ENCODE assay signal across 26 cellular contexts in the genomic region with DNA sequence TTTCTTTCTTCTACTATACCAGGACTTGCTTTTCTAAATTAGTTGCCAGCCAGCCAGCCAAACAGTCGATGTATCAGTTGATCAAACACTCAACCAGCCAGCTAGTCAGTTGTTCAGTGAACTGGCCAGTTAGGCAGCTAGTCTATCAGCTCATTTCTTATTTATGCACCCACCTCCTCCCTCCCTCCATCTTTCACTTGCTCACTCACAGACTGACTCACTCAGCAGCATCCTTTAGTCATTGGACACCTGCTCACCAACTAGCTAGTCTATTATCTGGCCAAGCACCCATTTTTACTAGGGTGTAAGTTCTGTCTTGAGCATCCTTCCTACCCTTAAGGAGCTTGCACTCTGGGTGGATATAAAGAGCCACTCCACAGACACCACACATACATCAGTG. TPM values are rescaled to one million over a fixed set of nuclear protein-coding genes. Genes with fewer than 3 reads are reported as not detected.
"Had no signal": no experiment of that assay in that cellular context is flagged by ENCODE, and none has a peak within 500 bp of the region (broad histone marks: within the 10 kb centered on the region; RNA-seq: fewer than 3 reads in every experiment).

No MANE protein-coding gene starts in this region.

- ATAC-seq: gastrocnemius medialis; heart right ventricle; left cardiac atrium; left ventricle myocardium superior; psoas muscle; right lobe of liver; stimulated activated effector memory CD8-positive, alpha-beta T cell treated with anti-CD3 and anti-CD28 coated beads, Interleukin-12 subunit alpha, Interleukin-12 subunit beta, amount 100 ng/mL, for 72 hours; stimulated activated naive CD8-positive, alpha-beta T cell treated with anti-CD3 and anti-CD28 coated beads, Interleukin-15, Interleukin-2, amounts not matched to agents 100 U/mL and 50 U/mL, for 24 hours; upper lobe of right lung had no signal

- H3K27me3 ChIP-seq: gastrocnemius medialis, right lobe of liver, upper lobe of right lung had no signal

- H3K36me3 ChIP-seq: gastrocnemius medialis, heart right ventricle, right lobe of liver, tibial artery, upper lobe of right lung had no signal

- H2AFZ ChIP-seq: parathyroid adenoma had no signal

- DNase-seq: cerebellar nuclear complex; dermis blood vessel endothelial cell; endodermal cell; gastrocnemius medialis; heart right ventricle; hypothalamus; islet precursor cell; left cardiac atrium; left ventricle myocardium superior; mesendoderm; naive B cell; occipital lobe; psoas muscle; retina; right lobe of liver; stimulated activated CD4-positive, alpha-beta T cell treated with anti-CD3 and anti-CD28 coated beads, Interleukin-4, amount 100 ng/mL, for 1 hour; stimulated activated CD8-positive, alpha-beta memory T cell treated with anti-CD3 and anti-CD28 coated beads, Interleukin-4, amount 100 ng/mL, for 48 hours; stimulated activated naive CD8-positive, alpha-beta T cell treated with anti-CD3 and anti-CD28 coated beads, Interleukin-15, Interleukin-2, amounts not matched to agents 100 U/mL and 50 U/mL, for 24 hours; tibial artery; upper lobe of right lung had no signal

- H3K4me1 ChIP-seq: gastrocnemius medialis, heart right ventricle, parathyroid adenoma, psoas muscle, right lobe of liver, tibial artery, upper lobe of right lung had no signal

- H3K79me2 ChIP-seq: parathyroid adenoma had no signal

- H3K4me3 ChIP-seq: gastrocnemius medialis, heart right ventricle, lung, psoas muscle, right lobe of liver, tibial artery, upper lobe of right lung had no signal

- H3K9ac ChIP-seq: parathyroid adenoma had no signal

- H3K9me3 ChIP-seq: gastrocnemius medialis, psoas muscle, right lobe of liver, tibial artery, upper lobe of right lung had no signal

- H3K27ac ChIP-seq: gastrocnemius medialis, heart right ventricle, parathyroid adenoma, psoas muscle, right lobe of liver, tibial artery, upper lobe of right lung had no signal

RNA-seq across cellular contexts. Expression of gene SPRR4, which starts 5.9 kb away (rescaled TPM):
- total RNA-seq: dermis blood vessel endothelial cell, endodermal cell, endothelial cell of umbilical vein, fibroblast of lung, gastrocnemius medialis, heart right ventricle, left cardiac atrium, left ventricle myocardium superior, lung, occipital lobe, psoas muscle, right lobe of liver, temporal lobe, upper lobe of right lung had no signal
- polyA plus RNA-seq: endothelial cell of umbilical vein, fibroblast of lung, heart right ventricle, lung, psoas muscle had no signal

RNA-seq across cellular contexts. Expression of gene SPRR5, which starts 17.5 kb away (rescaled TPM):
- total RNA-seq: dermis blood vessel endothelial cell, endodermal cell, endothelial cell of umbilical vein, fibroblast of lung, gastrocnemius medialis, heart right ventricle, left cardiac atrium, left ventricle myocardium superior, lung, occipital lobe, psoas muscle, right lobe of liver, temporal lobe, upper lobe of right lung had no signal
- polyA plus RNA-seq: endothelial cell of umbilical vein, fibroblast of lung, heart right ventricle, psoas muscle had no signal

RNA-seq across cellular contexts. Expression of gene SPRR1A, which starts 19.3 kb away (rescaled TPM):
- total RNA-seq: dermis blood vessel endothelial cell, endodermal cell, endothelial cell of umbilical vein, fibroblast of lung, gastrocnemius medialis, heart right ventricle, left cardiac atrium, left ventricle myocardium superior, lung, occipital lobe, psoas muscle, right lobe of liver, temporal lobe, upper lobe of right lung had no signal
- polyA plus RNA-seq: endothelial cell of umbilical vein, fibroblast of lung, heart right ventricle, lung, psoas muscle had no signal

RNA-seq across cellular contexts. Expression of gene SPRR3, which starts 37.0 kb away (rescaled TPM):
- total RNA-seq: dermis blood vessel endothelial cell, endodermal cell, endothelial cell of umbilical vein, fibroblast of lung, gastrocnemius medialis, heart right ventricle, left cardiac atrium, left ventricle myocardium superior, temporal lobe, upper lobe of right lung had no signal
- polyA plus RNA-seq: endothelial cell of umbilical vein, fibroblast of lung had no signal

RNA-seq across cellular contexts. Expression of gene IVL, which starts 56.2 kb away (rescaled TPM):
- total RNA-seq: dermis blood vessel endothelial cell, endodermal cell, endothelial cell of umbilical vein, fibroblast of lung, gastrocnemius medialis, heart right ventricle, left cardiac atrium, left ventricle myocardium superior, occipital lobe, psoas muscle, right lobe of liver, upper lobe of right lung had no signal
- polyA plus RNA-seq: endothelial cell of umbilical vein had no signal
